11 cellular contexts compared by ENCODE assay signal in genomic region chr3:46955801-46956259, GRCh38. TPM values are rescaled to one million over a fixed set of nuclear protein-coding genes. Genes with fewer than 3 reads are reported as not detected.
DNase-seq lines count a peak whose midpoint lies in the region; ATAC-seq and TF ChIP-seq lines count a peak whose summit lies in the region.
"Had no signal": no experiment of that assay in that cellular context is flagged by ENCODE, and none has a peak within 500 bp of the region (broad histone marks: within the 10 kb centered on the region; RNA-seq: fewer than 3 reads in every experiment).

No MANE protein-coding gene starts in this region.

- H3K9me3 Mint-ChIP-seq in Caco-2 (ENCODE audit: unreplicated experiment): no peaks in the 10 kb centered on the region
- H3K9me3 Mint-ChIP-seq in activated naive CD4-positive, alpha-beta T cell treated with anti-CD3 and anti-CD28 coated beads, Interleukin-2, amount 50 U/mL, for 72 hours: no peaks in the 10 kb centered on the region

- H3K4me3 ChIP-seq in Caco-2 (ENCODE audit: low read depth, low read length) (no peak overlapping the region), parathyroid adenoma (ENCODE audit: low read depth, low read length) (no peak overlapping the region), prostate gland (no peak overlapping the region)
- H3K4me3 ChIP-seq: adrenal gland had no signal

- POLR2A ChIA-PET in Caco-2 (lab: Charles Lee): no interaction called here

- no peak overlapping the region for H3K9ac ChIP-seq in parathyroid adenoma

- BruUV-seq in Caco-2 (replicated peaks; lab: Mats Ljungman, UMichigan): no TSS peak

- WGBS in prostate gland: 56% methylated on average over 3 of the region's 3 CpGs

- H3K4me1 Mint-ChIP-seq in Caco-2 (ENCODE audit: low read depth, unreplicated experiment): peaks cover 49% of the 10 kb centered on the region

- intact Hi-C loops in Caco-2 (cut with micrococcal nuclease; ENCODE audit: unreplicated experiment) (no loop called here), prostate gland (cut with DNase I) (no loop called here)

- H3K9me3 ChIP-seq in Caco-2 (no peaks in the 10 kb centered on the region), parathyroid adenoma (ENCODE audit: control insufficient read depth, low read length) (no peaks in the 10 kb centered on the region), prostate gland (no peaks in the 10 kb centered on the region)
- H3K9me3 ChIP-seq: adrenal gland had no signal

- H3K79me2 ChIP-seq in parathyroid adenoma: peaks cover 78% of the 10 kb centered on the region

- H3K36me3 ChIP-seq in Caco-2 (ENCODE audit: control insufficient read depth, insufficient read depth, low read length) (no peaks in the 10 kb centered on the region), parathyroid adenoma (ENCODE audit: control insufficient read depth, insufficient read depth, low read length) (no peaks in the 10 kb centered on the region), prostate gland (no peaks in the 10 kb centered on the region)
- H3K36me3 ChIP-seq: adrenal gland had no signal

- no peak overlapping the region for H3K4me2 ChIP-seq in parathyroid adenoma (ENCODE audit: low read length)

- TF ChIP-seq CTCF in Caco-2 (IDR thresholded peaks at IDR 0.05; ENCODE audit: insufficient read depth in 1 of 2, low read depth in 1 of 2, low read length in 1 of 2, severe bottlenecking in 1 of 2, unreplicated experiment in 1 of 2): no peak
- TF ChIP-seq CTCF in parathyroid adenoma (IDR thresholded peaks at IDR 0.05): no peak
- no peak for TF ChIP-seq CTCF in prostate gland (IDR thresholded peaks at IDR 0.05)

- no peaks in the 10 kb centered on the region for H3K27me3 Mint-ChIP-seq in Caco-2 (ENCODE audit: insufficient read depth, unreplicated experiment)

- no peaks in the 10 kb centered on the region for H3K27me3 ChIP-seq in Caco-2 (replicated peaks; ENCODE audit: control insufficient read depth, insufficient read depth, low read length)
- H3K27me3 ChIP-seq in parathyroid adenoma (ENCODE audit: control insufficient read depth, insufficient read depth, low read length): no peaks in the 10 kb centered on the region
- H3K27me3 ChIP-seq in prostate gland (replicated peaks; ENCODE audit: insufficient read depth): no peaks in the 10 kb centered on the region
- H3K27me3 ChIP-seq: adrenal gland had no signal

- H3K4me1 ChIP-seq in Caco-2 (peaks cover 57% of the 10 kb centered on the region), parathyroid adenoma (peaks cover 65% of the 10 kb centered on the region), prostate gland (replicated peaks) (no peaks in the 10 kb centered on the region)

- peak; percentile 38 for ATAC-seq in GM21576 (IDR thresholded peaks at IDR 0.05; ENCODE audit: unreplicated experiment)
- ATAC-seq in activated naive CD4-positive, alpha-beta T cell treated with anti-CD3 and anti-CD28 coated beads, Interleukin-2, amount 50 U/mL, for 72 hours: no peak
- no peak for ATAC-seq in GM19455 (IDR thresholded peaks at IDR 0.05; ENCODE audit: unreplicated experiment)
- ATAC-seq: HCT116 had no signal

- H3K36me3 Mint-ChIP-seq in Caco-2 (ENCODE audit: insufficient read depth, unreplicated experiment): peaks cover 49% of the 10 kb centered on the region
- H3K36me3 Mint-ChIP-seq in activated naive CD4-positive, alpha-beta T cell treated with anti-CD3 and anti-CD28 coated beads, Interleukin-2, amount 50 U/mL, for 72 hours: peaks cover 4 to 11% of the 10 kb centered on the region in 2 donors

- CTCF ChIA-PET in Caco-2 (lab: Charles Lee): interaction anchor here (0.6 to 1.0 kb wide), 2 partner anchors 20 to 21 kb away, joined by 3 to 5 read pairs; no protein-coding TSS in a partner anchor

- H3K4me3 Mint-ChIP-seq in Caco-2 (ENCODE audit: unreplicated experiment): no peak overlapping the region

- H3K27ac ChIP-seq in parathyroid adenoma: peak overlapping the region; percentile 65
- no peak overlapping the region for H3K27ac ChIP-seq in prostate gland

- no peak overlapping the region for H2AFZ ChIP-seq in parathyroid adenoma

- peak overlapping the region; percentile 38 for H3K27ac Mint-ChIP-seq in Caco-2 (ENCODE audit: unreplicated experiment)
- peak overlapping the region; percentile 62 to 78 for H3K27ac Mint-ChIP-seq in activated naive CD4-positive, alpha-beta T cell treated with anti-CD3 and anti-CD28 coated beads, Interleukin-2, amount 50 U/mL, for 72 hours

- DNase-seq in Caco-2: no peak
- no peak for DNase-seq in activated naive CD4-positive, alpha-beta T cell treated with anti-CD3 and anti-CD28 coated beads, Interleukin-2, amount 50 U/mL, for 72 hours (ENCODE audit: low spot score in 2 of 2)
- DNase-seq in AG08395 (ENCODE audit: low spot score): no peak
- no peak for DNase-seq in prostate gland (ENCODE audit: low spot score)
- no peak for DNase-seq in glomerular visceral epithelial cell (ENCODE audit: extremely low spot score)
- DNase-seq: adrenal gland, DMS79 had no signal

- no peak for TF ChIP-seq POLR2A in prostate gland (IDR thresholded peaks at IDR 0.05)

RNA-seq across cellular contexts. Expression of gene CCDC12, which starts 20.7 kb away (rescaled TPM):
- 52.7 and 60.8 TPM in 2 replicates for total RNA-seq in Caco-2 (2022)
- total RNA-seq in activated naive CD4-positive, alpha-beta T cell treated with anti-CD3 and anti-CD28 coated beads, Interleukin-2, amount 50 U/mL, for 72 hours: 10 to 100 TPM; 49.3 to 55.2 TPM
- 10 to 100 TPM; 34.6 to 78.7 TPM for total RNA-seq in prostate gland

RNA-seq across cellular contexts. Expression of gene NBEAL2, which starts 23.6 kb away (rescaled TPM):
- 62.4 and 76.9 TPM in 2 replicates for total RNA-seq in Caco-2 (2022)
- 100 to 1,000 TPM in 1 of 2 donors, 10 to 100 TPM in 1; 75.7 to 122 TPM for total RNA-seq in activated naive CD4-positive, alpha-beta T cell treated with anti-CD3 and anti-CD28 coated beads, Interleukin-2, amount 50 U/mL, for 72 hours
- 10 to 100 TPM; 25.8 to 53.5 TPM for total RNA-seq in prostate gland
